ENCODE assay signal across 1 cellular context in the genomic region with DNA sequence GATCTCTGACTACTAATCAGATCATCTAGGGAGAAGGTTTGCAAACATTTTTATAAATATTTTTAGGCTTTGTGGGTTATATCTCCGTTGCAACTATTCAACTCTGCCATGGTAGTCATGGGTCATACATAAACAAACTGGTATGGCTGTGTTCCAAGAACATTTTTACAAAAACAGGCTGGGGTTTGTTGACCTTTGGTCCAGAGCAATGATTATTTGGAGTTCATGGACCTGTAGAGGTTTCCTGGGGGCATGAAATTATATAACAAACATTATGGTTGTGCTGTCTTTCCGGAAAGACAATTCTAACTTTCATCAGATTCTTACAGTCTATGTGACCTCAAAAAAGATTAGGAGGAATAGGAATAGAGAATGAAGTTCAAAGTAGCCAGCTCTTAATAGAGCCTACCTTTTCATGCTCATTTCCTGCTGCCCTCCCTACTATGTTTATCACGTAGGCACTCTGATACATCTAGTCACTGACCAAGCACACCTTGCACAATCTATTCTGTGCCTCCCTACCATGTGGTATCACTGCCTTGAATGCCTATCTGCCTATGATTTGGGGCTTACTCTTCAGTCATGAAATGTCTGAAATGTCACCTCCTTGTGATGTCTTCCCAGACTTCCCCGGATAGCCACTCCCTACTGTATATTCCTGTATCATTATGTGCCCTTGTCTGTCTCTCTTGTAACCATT.
A peak's percentile ranks its signal among the peaks of the same experiment; 100 is the strongest.
TF ChIP-seq lines count a peak whose summit lies in the region.

No MANE protein-coding gene starts in this region.

TF ChIP-seq in HepG2, 621 proteins besides CTCF, POLR2A, EP300 and RAD21 (continued from another document and continues in another):
- TF ChIP-seq, protein P1, sequence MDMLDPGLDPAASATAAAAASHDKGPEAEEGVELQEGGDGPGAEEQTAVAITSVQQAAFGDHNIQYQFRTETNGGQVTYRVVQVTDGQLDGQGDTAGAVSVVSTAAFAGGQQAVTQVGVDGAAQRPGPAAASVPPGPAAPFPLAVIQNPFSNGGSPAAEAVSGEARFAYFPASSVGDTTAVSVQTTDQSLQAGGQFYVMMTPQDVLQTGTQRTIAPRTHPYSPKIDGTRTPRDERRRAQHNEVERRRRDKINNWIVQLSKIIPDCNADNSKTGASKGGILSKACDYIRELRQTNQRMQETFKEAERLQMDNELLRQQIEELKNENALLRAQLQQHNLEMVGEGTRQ (IDR thresholded peaks at IDR 0.05; ENCODE audit: low read depth, low read length) = no peak
- TF ChIP-seq, protein P1 (CRISPR knock-in tag; IDR thresholded peaks at IDR 0.05; ENCODE audit: borderline replicate concordance) = no peak
- TF ChIP-seq CHD4 (IDR thresholded peaks at IDR 0.05; ENCODE audit: borderline replicate concordance, low read length) (peak; percentile 63; the same call in 1 of the 2 replicates), DMTF1 (CRISPR knock-in tag; IDR thresholded peaks at IDR 0.05) (no peak), ZNF598 (CRISPR knock-in tag; IDR thresholded peaks at IDR 0.05; ENCODE audit: borderline replicate concordance) (no peak), STAT6 (CRISPR knock-in tag; IDR thresholded peaks at IDR 0.05; ENCODE audit: borderline replicate concordance) (peak; percentile 82; the same call in 1 of the 2 replicates), GABPA (IDR thresholded peaks at IDR 0.05; ENCODE audit: low read depth, low read length) (no peak), GABPA (CRISPR knock-in tag; IDR thresholded peaks at IDR 0.05; ENCODE audit: low read depth) (peak; percentile 71), ZNF746 (CRISPR knock-in tag; IDR thresholded peaks at IDR 0.05) (peak; percentile 79; the same call in 1 of the 2 replicates), SPEN (CRISPR knock-in tag; IDR thresholded peaks at IDR 0.05; ENCODE audit: low read depth) (peak; percentile 58; the same call in 1 of the 2 replicates), MYPOP (CRISPR knock-in tag; IDR thresholded peaks at IDR 0.05) (peak; percentile 74; the same call in 1 of the 2 replicates), DPF2 (CRISPR knock-in tag; IDR thresholded peaks at IDR 0.05; ENCODE audit: borderline replicate concordance, low read depth) (peak; percentile 85), RFXANK (CRISPR knock-in tag; IDR thresholded peaks at IDR 0.05) (peak; percentile 36; the same call in 1 of the 2 replicates), FOXK1 (CRISPR knock-in tag; IDR thresholded peaks at IDR 0.05; ENCODE audit: borderline replicate concordance, low read depth) (peak; percentile 95), ZNF124 (CRISPR knock-in tag; IDR thresholded peaks at IDR 0.05) (no peak; the same call in 1 of the 2 replicates), ZNF761 (CRISPR knock-in tag; conservative IDR thresholded peaks at IDR 0.05) (peak; percentile 37; the same call in 1 of the 2 replicates), PAWR (CRISPR knock-in tag; IDR thresholded peaks at IDR 0.05; ENCODE audit: borderline replicate concordance) (no peak), ATF7 (IDR thresholded peaks at IDR 0.05) (peak; percentile 15; the same call in 1 of the 2 replicates), ATF7 (CRISPR knock-in tag; IDR thresholded peaks at IDR 0.05) (no peak), ZNF431 (CRISPR knock-in tag; IDR thresholded peaks at IDR 0.05; ENCODE audit: borderline replicate concordance, low read depth) (peak; percentile 89; the same call in 1 of the 2 replicates), ZNF468 (CRISPR knock-in tag; IDR thresholded peaks at IDR 0.05) (no peak), SP140L (CRISPR knock-in tag; IDR thresholded peaks at IDR 0.05; ENCODE audit: borderline replicate concordance) (no peak; the same call in 1 of the 2 replicates), ZNF138 (CRISPR knock-in tag; IDR thresholded peaks at IDR 0.05; ENCODE audit: low read depth) (no peak), POLR2G (IDR thresholded peaks at IDR 0.05; ENCODE audit: low read depth, low read length) (0 out of 2 replicates have a peak, but pooled peaks have one; percentile 20), GATAD1 (CRISPR knock-in tag; IDR thresholded peaks at IDR 0.05) (peak; percentile 50), KLF9 (CRISPR knock-in tag; IDR thresholded peaks at IDR 0.05; ENCODE audit: low read depth) (no peak), GFI1 (CRISPR knock-in tag; IDR thresholded peaks at IDR 0.05; ENCODE audit: borderline replicate concordance) (peak; percentile 91), MAZ (IDR thresholded peaks at IDR 0.05; ENCODE audit: borderline replicate concordance, low read depth, low read length) (no peak), MAZ (CRISPR knock-in tag; IDR thresholded peaks at IDR 0.05; ENCODE audit: low read depth) (peak; percentile 61), ZC3H4 (CRISPR knock-in tag; IDR thresholded peaks at IDR 0.05; ENCODE audit: borderline replicate concordance) (0 out of 2 replicates have a peak, but pooled peaks have one; percentile 53), HOXA3 (CRISPR knock-in tag; IDR thresholded peaks at IDR 0.05) (peak; percentile 64), TGIF2 (CRISPR knock-in tag; IDR thresholded peaks at IDR 0.05) (peak; percentile 41), STAG1 (CRISPR knock-in tag; IDR thresholded peaks at IDR 0.05) (peak; percentile 23), ZNF367 (CRISPR knock-in tag; IDR thresholded peaks at IDR 0.05; ENCODE audit: borderline replicate concordance) (no peak), KMT2A (CRISPR knock-in tag; IDR thresholded peaks at IDR 0.05) (0 out of 2 replicates have a peak, but pooled peaks have one; percentile 6), POLR2AphosphoS5 (IDR thresholded peaks at IDR 0.05; ENCODE audit: low read depth, low read length) (peak; percentile 51), ZSCAN25 (CRISPR knock-in tag; IDR thresholded peaks at IDR 0.05) (0 out of 2 replicates have a peak, but pooled peaks have one; percentile 28), ZNF670 (CRISPR knock-in tag; IDR thresholded peaks at IDR 0.05; ENCODE audit: borderline replicate concordance) (no peak)
- TF ChIP-seq, protein P2, sequence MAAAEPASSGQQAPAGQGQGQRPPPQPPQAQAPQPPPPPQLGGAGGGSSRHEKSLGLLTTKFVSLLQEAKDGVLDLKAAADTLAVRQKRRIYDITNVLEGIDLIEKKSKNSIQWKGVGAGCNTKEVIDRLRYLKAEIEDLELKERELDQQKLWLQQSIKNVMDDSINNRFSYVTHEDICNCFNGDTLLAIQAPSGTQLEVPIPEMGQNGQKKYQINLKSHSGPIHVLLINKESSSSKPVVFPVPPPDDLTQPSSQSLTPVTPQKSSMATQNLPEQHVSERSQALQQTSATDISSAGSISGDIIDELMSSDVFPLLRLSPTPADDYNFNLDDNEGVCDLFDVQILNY (CRISPR knock-in tag; conservative IDR thresholded peaks at IDR 0.05) = no peak
- TF ChIP-seq, protein P3, sequence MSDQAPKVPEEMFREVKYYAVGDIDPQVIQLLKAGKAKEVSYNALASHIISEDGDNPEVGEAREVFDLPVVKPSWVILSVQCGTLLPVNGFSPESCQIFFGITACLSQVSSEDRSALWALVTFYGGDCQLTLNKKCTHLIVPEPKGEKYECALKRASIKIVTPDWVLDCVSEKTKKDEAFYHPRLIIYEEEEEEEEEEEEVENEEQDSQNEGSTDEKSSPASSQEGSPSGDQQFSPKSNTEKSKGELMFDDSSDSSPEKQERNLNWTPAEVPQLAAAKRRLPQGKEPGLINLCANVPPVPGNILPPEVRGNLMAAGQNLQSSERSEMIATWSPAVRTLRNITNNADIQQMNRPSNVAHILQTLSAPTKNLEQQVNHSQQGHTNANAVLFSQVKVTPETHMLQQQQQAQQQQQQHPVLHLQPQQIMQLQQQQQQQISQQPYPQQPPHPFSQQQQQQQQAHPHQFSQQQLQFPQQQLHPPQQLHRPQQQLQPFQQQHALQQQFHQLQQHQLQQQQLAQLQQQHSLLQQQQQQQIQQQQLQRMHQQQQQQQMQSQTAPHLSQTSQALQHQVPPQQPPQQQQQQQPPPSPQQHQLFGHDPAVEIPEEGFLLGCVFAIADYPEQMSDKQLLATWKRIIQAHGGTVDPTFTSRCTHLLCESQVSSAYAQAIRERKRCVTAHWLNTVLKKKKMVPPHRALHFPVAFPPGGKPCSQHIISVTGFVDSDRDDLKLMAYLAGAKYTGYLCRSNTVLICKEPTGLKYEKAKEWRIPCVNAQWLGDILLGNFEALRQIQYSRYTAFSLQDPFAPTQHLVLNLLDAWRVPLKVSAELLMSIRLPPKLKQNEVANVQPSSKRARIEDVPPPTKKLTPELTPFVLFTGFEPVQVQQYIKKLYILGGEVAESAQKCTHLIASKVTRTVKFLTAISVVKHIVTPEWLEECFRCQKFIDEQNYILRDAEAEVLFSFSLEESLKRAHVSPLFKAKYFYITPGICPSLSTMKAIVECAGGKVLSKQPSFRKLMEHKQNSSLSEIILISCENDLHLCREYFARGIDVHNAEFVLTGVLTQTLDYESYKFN (CRISPR knock-in tag; conservative IDR thresholded peaks at IDR 0.05) = peak; percentile 99
- TF ChIP-seq, protein P4, sequence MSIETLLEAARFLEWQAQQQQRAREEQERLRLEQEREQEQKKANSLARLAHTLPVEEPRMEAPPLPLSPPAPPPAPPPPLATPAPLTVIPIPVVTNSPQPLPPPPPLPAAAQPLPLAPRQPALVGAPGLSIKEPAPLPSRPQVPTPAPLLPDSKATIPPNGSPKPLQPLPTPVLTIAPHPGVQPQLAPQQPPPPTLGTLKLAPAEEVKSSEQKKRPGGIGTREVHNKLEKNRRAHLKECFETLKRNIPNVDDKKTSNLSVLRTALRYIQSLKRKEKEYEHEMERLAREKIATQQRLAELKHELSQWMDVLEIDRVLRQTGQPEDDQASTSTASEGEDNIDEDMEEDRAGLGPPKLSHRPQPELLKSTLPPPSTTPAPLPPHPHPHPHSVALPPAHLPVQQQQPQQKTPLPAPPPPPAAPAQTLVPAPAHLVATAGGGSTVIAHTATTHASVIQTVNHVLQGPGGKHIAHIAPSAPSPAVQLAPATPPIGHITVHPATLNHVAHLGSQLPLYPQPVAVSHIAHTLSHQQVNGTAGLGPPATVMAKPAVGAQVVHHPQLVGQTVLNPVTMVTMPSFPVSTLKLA (IDR thresholded peaks at IDR 0.05) = no peak
- TF ChIP-seq, protein P5, sequence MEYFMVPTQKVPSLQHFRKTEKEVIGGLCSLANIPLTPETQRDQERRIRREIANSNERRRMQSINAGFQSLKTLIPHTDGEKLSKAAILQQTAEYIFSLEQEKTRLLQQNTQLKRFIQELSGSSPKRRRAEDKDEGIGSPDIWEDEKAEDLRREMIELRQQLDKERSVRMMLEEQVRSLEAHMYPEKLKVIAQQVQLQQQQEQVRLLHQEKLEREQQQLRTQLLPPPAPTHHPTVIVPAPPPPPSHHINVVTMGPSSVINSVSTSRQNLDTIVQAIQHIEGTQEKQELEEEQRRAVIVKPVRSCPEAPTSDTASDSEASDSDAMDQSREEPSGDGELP (IDR thresholded peaks at IDR 0.05; ENCODE audit: borderline replicate concordance, low read depth) = peak; percentile 8
- TF ChIP-seq, protein P6, sequence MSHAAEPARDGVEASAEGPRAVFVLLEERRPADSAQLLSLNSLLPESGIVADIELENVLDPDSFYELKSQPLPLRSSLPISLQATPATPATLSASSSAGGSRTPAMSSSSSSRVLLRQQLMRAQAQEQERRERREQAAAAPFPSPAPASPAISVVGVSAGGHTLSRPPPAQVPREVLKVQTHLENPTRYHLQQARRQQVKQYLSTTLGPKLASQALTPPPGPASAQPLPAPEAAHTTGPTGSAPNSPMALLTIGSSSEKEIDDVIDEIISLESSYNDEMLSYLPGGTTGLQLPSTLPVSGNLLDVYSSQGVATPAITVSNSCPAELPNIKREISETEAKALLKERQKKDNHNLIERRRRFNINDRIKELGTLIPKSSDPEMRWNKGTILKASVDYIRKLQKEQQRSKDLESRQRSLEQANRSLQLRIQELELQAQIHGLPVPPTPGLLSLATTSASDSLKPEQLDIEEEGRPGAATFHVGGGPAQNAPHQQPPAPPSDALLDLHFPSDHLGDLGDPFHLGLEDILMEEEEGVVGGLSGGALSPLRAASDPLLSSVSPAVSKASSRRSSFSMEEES (CRISPR knock-in tag; IDR thresholded peaks at IDR 0.05) = peak; percentile 81
